ENCODE assay signal across 8 cellular contexts in the genomic region with DNA sequence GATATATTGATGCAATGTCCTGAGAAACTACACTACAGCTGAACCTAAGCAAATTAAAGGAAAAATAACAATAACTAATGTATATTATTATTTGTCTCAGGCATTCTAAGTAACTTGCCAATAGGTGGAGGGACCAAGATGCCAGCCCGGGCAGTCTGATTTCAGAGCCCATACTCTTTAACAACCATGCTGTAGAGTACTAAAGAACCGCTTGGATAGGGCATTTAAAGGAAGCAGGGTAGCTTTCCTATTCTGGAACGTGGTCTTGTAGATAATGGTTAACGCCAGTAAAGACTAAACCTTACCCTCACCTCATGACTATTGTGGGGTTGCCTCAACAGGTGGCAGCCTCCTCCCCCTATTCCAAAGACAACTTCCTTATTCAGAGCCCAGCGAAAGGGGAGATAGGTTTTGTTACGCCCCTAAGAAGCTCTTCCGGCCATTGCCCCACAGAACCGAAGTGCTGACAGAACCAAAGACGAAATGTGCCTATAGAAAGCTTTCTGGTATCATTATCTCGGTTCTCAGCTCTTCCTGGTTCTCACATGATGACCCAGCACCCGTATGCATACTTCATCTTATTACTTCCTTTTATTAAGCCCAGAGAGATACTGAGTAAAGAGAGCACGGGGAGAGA. TPM values are rescaled to one million over a fixed set of nuclear protein-coding genes. Genes with fewer than 3 reads are reported as not detected.
DNase-seq lines count a peak whose midpoint lies in the region; ATAC-seq and TF ChIP-seq lines count a peak whose summit lies in the region.

No MANE protein-coding gene starts in this region.

- H3K4me3 ChIP-seq in Peyer's patch (peak overlapping the region; percentile 77 to 99 (median 88)), heart left ventricle (peak overlapping the region; percentile 43 to 97 (median 88))

- H3K36me3 ChIP-seq in Peyer's patch, result no peaks in the 10 kb centered on the region
- no peaks in the 10 kb centered on the region for H3K36me3 ChIP-seq in heart left ventricle

- H3K27me3 ChIP-seq in Peyer's patch (no peaks in the 10 kb centered on the region), heart left ventricle (no peaks in the 10 kb centered on the region)

- ATAC-seq in GM19468 (IDR thresholded peaks at IDR 0.05; ENCODE audit: extremely low read depth, unreplicated experiment), result peak; percentile 15
- ATAC-seq in HG03575 (IDR thresholded peaks at IDR 0.05; ENCODE audit: extremely low read depth, insufficient number of reproducible peaks, low FRiP score, unreplicated experiment), result peak; percentile 31
- peak; percentile 14 to 59 (median 24) for ATAC-seq in heart left ventricle

- H3K9me3 ChIP-seq in Peyer's patch (no peaks in the 10 kb centered on the region), heart left ventricle (no peaks in the 10 kb centered on the region)

- intact Hi-C loops in heart left ventricle (cut with DNase I), result loop anchor here in 8 of 10 donors (5.0 to 10.0 kb wide), 5 partner anchors 73 to 383 kb away; partner anchors contain the start of gene MIOS (in 3 of the 8)
- intact Hi-C loops in posterior vena cava (cut with DNase I), result no loop called here

- peak in 3 of 6 experiments; percentile 5 to 27 (median 6) for TF ChIP-seq CTCF in Peyer's patch (IDR thresholded peaks at IDR 0.05)
- TF ChIP-seq CTCF in heart left ventricle (IDR thresholded peaks at IDR 0.05), result no peak

- H3K4me1 ChIP-seq in Peyer's patch (peaks cover 0 to 27% (median 4%) of the 10 kb centered on the region in 4 donors), heart left ventricle (peaks cover 0 to 38% (median 25%) of the 10 kb centered on the region in 12 donors)

- peak; percentile 40 for DNase-seq in D341Med (ENCODE audit: low spot score)
- DNase-seq in Peyer's patch, result peak; percentile 54 to 83 (median 71)
- DNase-seq in activated naive CD4-positive, alpha-beta T cell treated with anti-CD3 and anti-CD28 coated beads, Interleukin-2, amount 50 U/mL, for 16 hours, result peak; percentile 42
- DNase-seq in heart left ventricle, result peak; percentile 13 to 39 (median 25)
- peak; percentile 54 for DNase-seq in posterior vena cava (ENCODE audit: low spot score)
- no peak for DNase-seq in NCI-H187 (lab: John Stamatoyannopoulos, UW)

- H3K27ac ChIP-seq in Peyer's patch (peak overlapping the region; percentile 95 to 99 (median 97)), heart left ventricle (peak overlapping the region; percentile 73 to 99 (median 96))

- WGBS in heart left ventricle, 4 donors, result 0 to 2% (median 1%) methylated on average over 12 of the region's 12 CpGs

- TF ChIP-seq POLR2A in Peyer's patch (IDR thresholded peaks at IDR 0.05), result no peak
- TF ChIP-seq POLR2A in heart left ventricle (IDR thresholded peaks at IDR 0.05), result no peak

RNA-seq across cellular contexts. Expression of gene C1GALT1, which starts 0.7 kb away (rescaled TPM):
- total RNA-seq in Peyer's patch, result 10 to 100 TPM; 23.1 to 63.3 (median 34.8) TPM
- 10 to 100 TPM; 16.5 to 36.4 (median 21.3) TPM for total RNA-seq in heart left ventricle
- 10 to 100 TPM in 1 of 2 donors, 1 to 10 TPM in 1; 4.3 to 15.1 TPM for polyA plus RNA-seq in heart left ventricle
- total RNA-seq in posterior vena cava, result 10 to 100 TPM; 26.1 to 28.8 TPM

Comparison
In these comparisons a context has a peak if more than half of its experiments do, and no peak if none do; other contexts are left out.
1. DNase-seq: peak in D341Med (single experiment), Peyer's patch (3 of 3), activated naive CD4-positive, alpha-beta T cell treated with anti-CD3 and anti-CD28 coated beads, Interleukin-2, amount 50 U/mL, for 16 hours (single experiment), heart left ventricle (5 of 5) and posterior vena cava (single experiment); none in NCI-H187 (0 of 2).
2. intact Hi-C loops: an anchor here in heart left ventricle (5.0 to 10.0 kb wide); none called in posterior vena cava.
3. Peak in every context shown above with its lines, with median percentiles within 50 percentile points of each other: ATAC-seq.